In the genomic region with DNA sequence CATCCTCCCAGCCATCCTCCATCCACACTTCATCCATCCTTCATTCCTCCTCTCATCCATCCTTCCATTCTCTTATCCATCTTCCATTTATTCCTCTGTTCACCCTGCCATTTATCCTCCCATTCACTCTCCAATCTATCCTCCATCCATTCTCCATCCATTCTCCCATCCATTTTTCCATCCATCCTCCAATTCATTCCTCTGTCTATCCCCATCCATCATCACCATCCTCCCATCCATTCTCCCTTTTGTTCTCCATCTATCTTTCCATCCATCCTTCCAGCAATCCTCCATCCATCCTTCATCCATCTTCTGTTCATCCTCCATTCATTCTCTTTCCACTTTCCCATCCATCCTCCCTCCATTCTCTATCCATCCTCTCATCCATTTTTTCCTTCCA, we compare ENCODE assay signal across 39 cellular contexts. TPM values are rescaled to one million over a fixed set of nuclear protein-coding genes. Genes with fewer than 3 reads are reported as not detected.
"Had no signal": no experiment of that assay in that cellular context is flagged by ENCODE, and none has a peak within 500 bp of the region (broad histone marks: within the 10 kb centered on the region; RNA-seq: fewer than 3 reads in every experiment).

No MANE protein-coding gene starts in this region.

- H3K4me3 ChIP-seq: adrenal gland, body of pancreas, breast epithelium had no signal

- H3K9me3 ChIP-seq: adrenal gland, body of pancreas had no signal

- H3K36me3 ChIP-seq: adrenal gland, brain microvascular endothelial cell, breast epithelium had no signal

- H3K27me3 ChIP-seq: adrenal gland, body of pancreas, brain microvascular endothelial cell had no signal

- ATAC-seq: activated CD4-positive, alpha-beta T cell treated with anti-CD3 and anti-CD28 coated beads for 36 hours; activated CD4-positive, CD25-positive, alpha-beta regulatory T cell treated with anti-CD3 and anti-CD28 coated beads, Interleukin-2, amount 50 U/mL, for 24 hours; activated CD8-positive, alpha-beta T cell treated with anti-CD3 and anti-CD28 coated beads for 36 hours; activated naive CD4-positive, alpha-beta T cell treated with anti-CD3 and anti-CD28 coated beads, Interleukin-2, amount 50 U/mL, for 72 hours; activated T-cell treated with anti-CD3 and anti-CD28 coated beads, Interleukin-2, amount 50 U/mL, for 4 hours; activated T-cell treated with anti-CD3 and anti-CD28 coated beads, Interleukin-2, amount 50 U/mL, for 72 hours; activated T-helper 17 cell treated with anti-CD3 and anti-CD28 coated beads, Interleukin-2, amount 50 U/mL, for 72 hours; body of pancreas had no signal

- DNase-seq: activated CD4-positive, alpha-beta memory T cell treated with anti-CD3 and anti-CD28 coated beads for 36 hours; activated CD4-positive, alpha-beta T cell treated with anti-CD3 and anti-CD28 coated beads for 1 hour; activated CD4-positive, alpha-beta T cell treated with anti-CD3 and anti-CD28 coated beads for 36 hours; activated CD4-positive, alpha-beta T cell treated with anti-CD3 and anti-CD28 coated beads, Interleukin-2, amount 10 ng/mL, durations not matched to agents 24 days and 14 days; activated CD4-positive, alpha-beta T cell treated with anti-CD3 and anti-CD28 coated beads, Interleukin-2, amount 50 U/mL, for 1 hour; activated CD4-positive, alpha-beta T cell treated with anti-CD3 and anti-CD28 coated beads, Interleukin-2, amount 50 U/mL, for 4 hours; activated CD4-positive, CD25-positive, alpha-beta regulatory T cell; activated CD8-positive, alpha-beta memory T cell treated with anti-CD3 and anti-CD28 coated beads, Interleukin-2, amount 50 U/mL, for 4 hours; activated CD8-positive, alpha-beta T cell treated with anti-CD3 and anti-CD28 coated beads for 36 hours; activated effector memory CD4-positive, alpha-beta T cell treated with anti-CD3 and anti-CD28 coated beads, Interleukin-2, amount 50 U/mL, for 16 hours; activated gamma-delta T cell treated with Interleukin-2 at 50 U/mL for 16 hours; activated naive CD4-positive, alpha-beta T cell; activated naive CD4-positive, alpha-beta T cell treated with anti-CD3 and anti-CD28 coated beads for 36 hours; activated naive CD4-positive, alpha-beta T cell treated with anti-CD3 and anti-CD28 coated beads, Interleukin-2, amount 50 U/mL, for 16 hours; activated naive CD8-positive, alpha-beta T cell treated with anti-CD3 and anti-CD28 coated beads for 36 hours; activated T-cell treated with anti-CD3 and anti-CD28 coated beads for 4 hours; activated T-cell treated with anti-CD3 and anti-CD28 coated beads, Interleukin-2, amount 50 U/mL, for 1 hour; activated T-cell treated with anti-CD3 and anti-CD28 coated beads, Interleukin-2, amount 50 U/mL, for 4 hours; activated T-cell treated with anti-CD3 and anti-CD28 coated beads, Interleukin-2, amount 50 U/mL, for 72 hours; adrenal gland; amniotic stem cell; aorta; body of pancreas; brain microvascular endothelial cell; central memory CD4-positive, alpha-beta T cell; T-helper 1 cell; T-helper 2 cell; T-helper 9 cell had no signal

- FAIRE-seq: astrocyte, TTC549 had no signal

- H3K27ac ChIP-seq: adrenal gland, body of pancreas, brain microvascular endothelial cell, breast epithelium, VCaP had no signal

- H3K4me1 ChIP-seq: adrenal gland, body of pancreas, breast epithelium had no signal

RNA-seq across cellular contexts. Expression of gene IGLL1, which starts 28.7 kb away (rescaled TPM):
- total RNA-seq: activated CD4-positive, alpha-beta memory T cell treated with anti-CD3 and anti-CD28 coated beads for 36 hours; activated CD4-positive, alpha-beta T cell treated with anti-CD3 and anti-CD28 coated beads for 36 hours; activated CD4-positive, alpha-beta T cell treated with anti-CD3 and anti-CD28 coated beads, Interleukin-2, amount 10 ng/mL, durations not matched to agents 24 days and 14 days; activated CD8-positive, alpha-beta memory T cell treated with anti-CD3 and anti-CD28 coated beads for 36 hours; activated CD8-positive, alpha-beta T cell treated with anti-CD3 and anti-CD28 coated beads for 36 hours; activated naive CD4-positive, alpha-beta T cell treated with anti-CD3 and anti-CD28 coated beads for 36 hours; activated naive CD4-positive, alpha-beta T cell treated with anti-CD3 and anti-CD28 coated beads, Interleukin-2, amount 50 U/mL, for 72 hours; activated naive CD8-positive, alpha-beta T cell treated with anti-CD3 and anti-CD28 coated beads for 36 hours; activated T-cell treated with anti-CD3 and anti-CD28 coated beads, Interleukin-2, amount 50 U/mL, for 4 hours; activated T-cell treated with anti-CD3 and anti-CD28 coated beads, Interleukin-2, amount 50 U/mL, for 72 hours; activated T-helper 1 cell treated with anti-CD3 and anti-CD28 coated beads, Interleukin-12 subunit alpha, Interleukin-12 subunit beta, Interleukin-2, Interleukin-4 antibody, amounts not matched to agents 30 ng/mL and 10 ng/mL and 1 ng/mL, durations not matched to agents 14 hours and 24 hours and 36 hours; activated T-helper 17 cell treated with anti-CD3 and anti-CD28 coated beads, Interleukin-2, amount 50 U/mL, for 72 hours; adrenal gland; aorta; astrocyte; body of pancreas; breast epithelium; cardiac septum; cerebellum had no signal
- polyA plus RNA-seq: aorta had no signal
